Comparison of ENCODE assay signal across 21 cellular contexts in genomic region chr7:17910377-17910776, GRCh38. TPM values are rescaled to one million over a fixed set of nuclear protein-coding genes. Genes with fewer than 3 reads are reported as not detected.
DNase-seq lines count a peak whose midpoint lies in the region; ATAC-seq and TF ChIP-seq lines count a peak whose summit lies in the region.
"Had no signal": no experiment of that assay in that cellular context is flagged by ENCODE, and none has a peak within 500 bp of the region (broad histone marks: within the 10 kb centered on the region; RNA-seq: fewer than 3 reads in every experiment).

No MANE protein-coding gene starts in this region.

- H3K4me3 Mint-ChIP-seq in MCF 10A (ENCODE audit: unreplicated experiment) = no peak overlapping the region
- no peak overlapping the region for H3K4me3 Mint-ChIP-seq in stimulated activated effector memory CD8-positive, alpha-beta T cell treated with anti-CD3 and anti-CD28 coated beads, Interleukin-12 subunit alpha, Interleukin-12 subunit beta, amount 100 ng/mL, for 72 hours

- peak; percentile 28 for ATAC-seq in stimulated activated effector memory CD8-positive, alpha-beta T cell treated with anti-CD3 and anti-CD28 coated beads, Interleukin-12 subunit alpha, Interleukin-12 subunit beta, amount 100 ng/mL, for 72 hours
- no peak for ATAC-seq in GM19395 (IDR thresholded peaks at IDR 0.05; ENCODE audit: unreplicated experiment)
- ATAC-seq: Right ventricle myocardium inferior had no signal

- H3K4me3 ChIP-seq in breast epithelium (no peak overlapping the region), uterus (no peak overlapping the region)
- H3K4me3 ChIP-seq: SJSA1 had no signal

- H3K27ac Mint-ChIP-seq in MCF 10A (ENCODE audit: low read depth, unreplicated experiment) = peak overlapping the region; percentile 59
- no peak overlapping the region for H3K27ac Mint-ChIP-seq in stimulated activated effector memory CD8-positive, alpha-beta T cell treated with anti-CD3 and anti-CD28 coated beads, Interleukin-12 subunit alpha, Interleukin-12 subunit beta, amount 100 ng/mL, for 72 hours

- no peak for TF ChIP-seq POLR2A in breast epithelium (IDR thresholded peaks at IDR 0.05)
- TF ChIP-seq POLR2A in uterus (IDR thresholded peaks at IDR 0.05) = no peak

- no peaks in the 10 kb centered on the region for H3K27me3 Mint-ChIP-seq in MCF 10A (ENCODE audit: insufficient read depth, unreplicated experiment)

- DNase-seq in MCF 10A (ENCODE audit: unreplicated experiment) (no peak), breast epithelium (ENCODE audit: low spot score in 2 of 2) (no peak), NCI-H69 (lab: John Stamatoyannopoulos, UW) (peak; percentile 28), epithelial cell of prostate (ENCODE audit: low read depth, low spot score) (no peak), NAMALWA (ENCODE audit: low spot score) (no peak), uterus (no peak)
- no peak for DNase-seq in stimulated activated effector memory CD8-positive, alpha-beta T cell treated with anti-CD3 and anti-CD28 coated beads, Interleukin-12 subunit alpha, Interleukin-12 subunit beta, amount 100 ng/mL, for 72 hours (ENCODE audit: low spot score in 2 of 2)
- DNase-seq: BE2C, DMS53, EL, GF-D8, H7, MM.1S, NCI-H1694 treated with DMSO at 0.1 percent for 48 hours, NCI-H2081 treated with DMSO at 0.1 percent for 48 hours, NCI-H2171 treated with DMSO at 0.1 percent for 48 hours, NCI-H446, NCI-H526 had no signal

- peaks cover 5% of the 10 kb centered on the region for H3K36me3 Mint-ChIP-seq in MCF 10A (ENCODE audit: insufficient read depth, unreplicated experiment)
- H3K36me3 Mint-ChIP-seq in stimulated activated effector memory CD8-positive, alpha-beta T cell treated with anti-CD3 and anti-CD28 coated beads, Interleukin-12 subunit alpha, Interleukin-12 subunit beta, amount 100 ng/mL, for 72 hours = peaks cover 7% of the 10 kb centered on the region

- POLR2A ChIA-PET in MCF 10A (lab: Yijun Ruan, JAX) = no interaction called here

- H3K27me3 ChIP-seq in breast epithelium (no peaks in the 10 kb centered on the region), uterus (no peaks in the 10 kb centered on the region)
- H3K27me3 ChIP-seq: BE2C, SJSA1 had no signal

- H3K36me3 ChIP-seq in breast epithelium = no peaks in the 10 kb centered on the region
- peaks cover 0 to 3% of the 10 kb centered on the region in 2 donors for H3K36me3 ChIP-seq in uterus
- H3K36me3 ChIP-seq: BE2C had no signal

- peaks cover 9% of the 10 kb centered on the region for H3K4me1 Mint-ChIP-seq in MCF 10A (ENCODE audit: insufficient read depth, unreplicated experiment)
- peaks cover 31% of the 10 kb centered on the region for H3K4me1 Mint-ChIP-seq in stimulated activated effector memory CD8-positive, alpha-beta T cell treated with anti-CD3 and anti-CD28 coated beads, Interleukin-12 subunit alpha, Interleukin-12 subunit beta, amount 100 ng/mL, for 72 hours

- no peaks in the 10 kb centered on the region for H3K9me3 ChIP-seq in breast epithelium
- H3K9me3 ChIP-seq in uterus = no peaks in the 10 kb centered on the region
- H3K9me3 ChIP-seq: BE2C, SJSA1 had no signal

- CTCF ChIA-PET in MCF 10A (lab: Yijun Ruan, JAX) = no interaction called here

- BruUV-seq in MCF 10A (replicated peaks; lab: Mats Ljungman, UMichigan) = no TSS peak

- TF ChIP-seq CTCF in MCF 10A (IDR thresholded peaks at IDR 0.05; ENCODE audit: unreplicated experiment) (no peak), breast epithelium (IDR thresholded peaks at IDR 0.05) (no peak), uterus (IDR thresholded peaks at IDR 0.05) (no peak)

- intact Hi-C loops in MCF 10A (cut with micrococcal nuclease) = no loop called here
- intact Hi-C loops in breast epithelium (cut with DNase I; ENCODE audit: low total_unique reads) = no loop called here
- intact Hi-C loops in uterus (cut with DNase I; ENCODE audit: low total_unique reads) = no loop called here

- no peaks in the 10 kb centered on the region for H3K4me1 ChIP-seq in breast epithelium
- H3K4me1 ChIP-seq in uterus = no peaks in the 10 kb centered on the region
- H3K4me1 ChIP-seq: BE2C, SJSA1 had no signal

- peaks cover 10% of the 10 kb centered on the region for H3K9me3 Mint-ChIP-seq in MCF 10A (ENCODE audit: unreplicated experiment)
- peaks cover 8% of the 10 kb centered on the region for H3K9me3 Mint-ChIP-seq in stimulated activated effector memory CD8-positive, alpha-beta T cell treated with anti-CD3 and anti-CD28 coated beads, Interleukin-12 subunit alpha, Interleukin-12 subunit beta, amount 100 ng/mL, for 72 hours

- H3K27ac ChIP-seq in breast epithelium (no peak overlapping the region), epithelial cell of prostate (peak overlapping the region; percentile 15), uterus (no peak overlapping the region)
- H3K27ac ChIP-seq: SJSA1 had no signal

RNA-seq across cellular contexts. Expression of gene SNX13, which starts 29.9 kb away (rescaled TPM):
- total RNA-seq in MCF 10A (2022) = 38.5 and 42.0 TPM in 2 replicates
- total RNA-seq in breast epithelium = 10 to 100 TPM; 62.6 to 89.9 (median 72.8) TPM
- 100 to 1,000 TPM in 2 of 4 donors, 10 to 100 TPM in 2; 26.9 to 222 (median 91.2) TPM for total RNA-seq in uterus
